ENCODE assay signal across 8 cellular contexts in genomic region chr3:79086514-79086913, GRCh38.
DNase-seq lines count a peak whose midpoint lies in the region; ATAC-seq and TF ChIP-seq lines count a peak whose summit lies in the region.

No MANE protein-coding gene starts in this region.

- no peak for TF ChIP-seq POLR2A in adrenal gland (IDR thresholded peaks at IDR 0.05)

- intact Hi-C loops in adrenal gland (cut with DNase I) = no loop called here

- WGBS in adrenal gland, 4 donors = 3 to 6% (median 5%) methylated on average over 6 of the region's 6 CpGs
- WGBS in hepatocyte (ENCODE audit: low lambda C conversion rate, missing lambda C conversion rate) = 3% methylated on average over 6 of the region's 6 CpGs

- H3K9me2 ChIP-seq in hepatocyte (replicated peaks; ENCODE audit: insufficient read depth) = no peaks in the 10 kb centered on the region

- no peak overlapping the region for H3K4me3 ChIP-seq in adrenal gland
- no peak overlapping the region for H3K4me3 ChIP-seq in hepatocyte

- H3K4me1 ChIP-seq in adrenal gland (replicated peaks in 1 of 2) (no peaks in the 10 kb centered on the region), hepatocyte (ENCODE audit: insufficient read depth) (no peaks in the 10 kb centered on the region)

- no peaks in the 10 kb centered on the region for H3K36me3 ChIP-seq in adrenal gland (replicated peaks in 1 of 2)
- no peaks in the 10 kb centered on the region for H3K36me3 ChIP-seq in hepatocyte (replicated peaks; ENCODE audit: insufficient read depth, low read depth)

- peak overlapping the region; percentile 43 for H3K4me2 ChIP-seq in hepatocyte

- H3K27me3 ChIP-seq in adrenal gland (no peaks in the 10 kb centered on the region), hepatocyte (peaks cover 12% of the 10 kb centered on the region)

- H2AFZ ChIP-seq in hepatocyte = no peak overlapping the region

- no peaks in the 10 kb centered on the region for H3K79me2 ChIP-seq in hepatocyte

- DNase-seq in DMS 273 (lab: John Stamatoyannopoulos, UW; ENCODE audit: unreplicated experiment) (peak; percentile 75), NCI-H446 treated with DMSO at 0.1 percent for 48 hours (lab: John Stamatoyannopoulos, UW) (peak; percentile 68), adrenal gland (peak; percentile 20 to 65 (median 32)), hepatocyte (ENCODE audit: low spot score) (peak; percentile 74), activated gamma-delta T cell (lab: John Stamatoyannopoulos, UW) (no peak)
- peak; percentile 0 to 1 for DNase-seq in stimulated activated CD8-positive, alpha-beta memory T cell treated with anti-CD3 and anti-CD28 coated beads, Interleukin-15, amount 100 ng/mL, for 48 hours (ENCODE audit: low read depth in 2 of 2)

- H4K20me1 ChIP-seq in hepatocyte (ENCODE audit: insufficient read depth, poor library complexity, severe bottlenecking) = no peaks in the 10 kb centered on the region

- ATAC-seq in GM19025 (IDR thresholded peaks at IDR 0.05; ENCODE audit: low read depth, unreplicated experiment) = peak; percentile 64
- peak; percentile 81 for ATAC-seq in HG03139 (IDR thresholded peaks at IDR 0.05; ENCODE audit: unreplicated experiment)

- H3K9me3 ChIP-seq in adrenal gland (replicated peaks in 1 of 3) = no peaks in the 10 kb centered on the region
- no peaks in the 10 kb centered on the region for H3K9me3 ChIP-seq in hepatocyte (ENCODE audit: low read depth)

- TF ChIP-seq CTCF in adrenal gland (IDR thresholded peaks at IDR 0.05) = peak; percentile 30 to 73 (median 54)
- TF ChIP-seq CTCF in hepatocyte (IDR thresholded peaks at IDR 0.05; ENCODE audit: poor library complexity) = peak; percentile 77

- H3K27ac ChIP-seq in adrenal gland (no peak overlapping the region), hepatocyte (no peak overlapping the region)
